In genomic region chr1:21379571-21379970, GRCh38 we compare ENCODE assay signal across 19 cellular contexts.
DNase-seq lines count a peak whose midpoint lies in the region; ATAC-seq and TF ChIP-seq lines count a peak whose summit lies in the region.
"Had no signal": no experiment of that assay in that cellular context is flagged by ENCODE, and none has a peak within 500 bp of the region (broad histone marks: within the 10 kb centered on the region; RNA-seq: fewer than 3 reads in every experiment).

No MANE protein-coding gene starts in this region.

- BruUV-seq in Calu3 (replicated peaks; lab: Mats Ljungman, UMichigan) (no TSS peak), PC-9 (replicated peaks; lab: Mats Ljungman, UMichigan) (no TSS peak)

- peaks cover 34% of the 10 kb centered on the region for H3K4me1 Mint-ChIP-seq in Calu3 (ENCODE audit: low read depth, unreplicated experiment)
- H3K4me1 Mint-ChIP-seq in activated T-cell treated with anti-CD3 and anti-CD28 coated beads, Interleukin-2, amount 50 U/mL, for 72 hours (ENCODE audit: low read depth): peaks cover 11% of the 10 kb centered on the region

- peaks cover 5% of the 10 kb centered on the region for H3K9me3 Mint-ChIP-seq in Calu3 (ENCODE audit: low read depth, unreplicated experiment)
- H3K9me3 Mint-ChIP-seq in activated T-cell treated with anti-CD3 and anti-CD28 coated beads, Interleukin-2, amount 50 U/mL, for 72 hours: peaks cover 5% of the 10 kb centered on the region in 2 donors

- H2AFZ ChIP-seq in PC-9: no peak overlapping the region

- H3K27ac Mint-ChIP-seq in Calu3 (ENCODE audit: unreplicated experiment): peak overlapping the region; percentile 89
- H3K27ac Mint-ChIP-seq in activated T-cell treated with anti-CD3 and anti-CD28 coated beads, Interleukin-2, amount 50 U/mL, for 72 hours: no peak overlapping the region
- H3K27ac Mint-ChIP-seq: B cell, GM23338, H9 had no signal

- H3F3A ChIP-seq in PC-9 (ENCODE audit: insufficient read depth, low read depth): peaks cover 9% of the 10 kb centered on the region; the same call in 1 of the 2 replicates

- POLR2A ChIA-PET in PC-9 (lab: Charles Lee; ENCODE audit: unreplicated experiment): interaction anchor here (0.6 to 0.7 kb wide), 2 partner anchors 124 to 1037 kb away, joined by 3 to 4 read pairs; no protein-coding TSS in a partner anchor

- no peak for TF ChIP-seq CTCF in Calu3 (IDR thresholded peaks at IDR 0.05; ENCODE audit: unreplicated experiment)
- no peak for TF ChIP-seq CTCF in PC-9 (conservative IDR thresholded peaks at IDR 0.05)
- TF ChIP-seq CTCF in mucosa of descending colon (IDR thresholded peaks at IDR 0.05): no peak

- no peaks in the 10 kb centered on the region for H3K27me3 Mint-ChIP-seq in Calu3 (ENCODE audit: unreplicated experiment)
- peaks cover 21% of the 10 kb centered on the region for H3K27me3 Mint-ChIP-seq in activated T-cell treated with anti-CD3 and anti-CD28 coated beads, Interleukin-2, amount 50 U/mL, for 72 hours (ENCODE audit: low read depth)

- peak; percentile 32 for ATAC-seq in mucosa of descending colon
- no peak for ATAC-seq in GM19397 (IDR thresholded peaks at IDR 0.05; ENCODE audit: unreplicated experiment)
- no peak for ATAC-seq in activated T-cell treated with anti-CD3 and anti-CD28 coated beads, Interleukin-2, amount 50 U/mL, for 72 hours (replicated peaks in 1 of 2)
- ATAC-seq: GM23338, Right ventricle myocardium inferior had no signal

- DNase-seq in Calu3 (no peak), PC-9 (peak in 1 of 2 experiments; percentile 36), mucosa of descending colon (no peak), dermis blood vessel endothelial cell (no peak)
- no peak for DNase-seq in activated T-cell treated with anti-CD3 and anti-CD28 coated beads, Interleukin-2, amount 50 U/mL, for 72 hours
- DNase-seq: CD8-positive, alpha-beta memory T cell; H9; KBM-7; MG63; NCI-H446 treated with DMSO at 0.1 percent for 48 hours; NCI-H526; OCI-M1; SJCRH30 had no signal

- CTCF ChIA-PET in Calu3 (lab: Charles Lee) (interaction anchor here (0.6 to 1.5 kb wide), 4 partner anchors 9 to 200 kb away, joined by 3 to 6 read pairs (median 4); no protein-coding TSS in a partner anchor), PC-9 (lab: Charles Lee) (no interaction called here)

- H3K36me3 Mint-ChIP-seq in Calu3 (ENCODE audit: insufficient read depth, unreplicated experiment): no peaks in the 10 kb centered on the region
- H3K36me3 Mint-ChIP-seq in activated T-cell treated with anti-CD3 and anti-CD28 coated beads, Interleukin-2, amount 50 U/mL, for 72 hours (ENCODE audit: insufficient read depth in 2 of 2): peaks cover 5 to 8% of the 10 kb centered on the region in 2 donors

- H3K4me2 ChIP-seq in PC-9: peak overlapping the region; percentile 42
- H3K4me2 ChIP-seq: GM23338 had no signal

- H3K9me3 ChIP-seq in PC-9 (ENCODE audit: insufficient read depth, low read depth) (no peaks in the 10 kb centered on the region), esophagus (ENCODE audit: control insufficient read depth in 2 of 2, insufficient read depth in 1 of 2, low read depth in 1 of 2, low read length in 1 of 2) (no peaks in the 10 kb centered on the region), mucosa of descending colon (peaks cover 7% of the 10 kb centered on the region)
- H3K9me3 ChIP-seq: MG63 had no signal

- no peaks in the 10 kb centered on the region for H3K36me3 ChIP-seq in PC-9 (ENCODE audit: low read depth)
- no peaks in the 10 kb centered on the region for H3K36me3 ChIP-seq in esophagus (ENCODE audit: control insufficient read depth in 2 of 2, insufficient read depth in 2 of 2, low read length in 1 of 2)
- H3K36me3 ChIP-seq in mucosa of descending colon (ENCODE audit: low read depth): no peaks in the 10 kb centered on the region
- H3K36me3 ChIP-seq: MG63, SJCRH30 had no signal

- H3K27me3 ChIP-seq in PC-9 (ENCODE audit: insufficient read depth, low read depth): no peaks in the 10 kb centered on the region
- no peaks in the 10 kb centered on the region for H3K27me3 ChIP-seq in esophagus (ENCODE audit: control insufficient read depth in 1 of 2, insufficient read depth in 2 of 2, low read length in 2 of 2)
- H3K27me3 ChIP-seq: MG63 had no signal

- H3K4me1 ChIP-seq in PC-9 (replicated peaks; ENCODE audit: insufficient read depth): peaks cover 21% of the 10 kb centered on the region
- H3K4me1 ChIP-seq in esophagus (ENCODE audit: control insufficient read depth in 2 of 2, insufficient read depth in 2 of 2, low read length in 1 of 2): peaks cover 2 to 5% of the 10 kb centered on the region in 2 donors
- no peaks in the 10 kb centered on the region for H3K4me1 ChIP-seq in mucosa of descending colon (ENCODE audit: low read depth)
- H3K4me1 ChIP-seq: SJCRH30 had no signal

- no peaks in the 10 kb centered on the region for H3K79me2 ChIP-seq in PC-9 (ENCODE audit: low read depth)

- H4K20me1 ChIP-seq in PC-9 (ENCODE audit: insufficient read depth): no peaks in the 10 kb centered on the region

- H3K4me3 Mint-ChIP-seq in Calu3 (ENCODE audit: low read depth, unreplicated experiment): peak overlapping the region; percentile 2
- H3K4me3 Mint-ChIP-seq in activated T-cell treated with anti-CD3 and anti-CD28 coated beads, Interleukin-2, amount 50 U/mL, for 72 hours: no peak overlapping the region
- H3K4me3 Mint-ChIP-seq: B cell; CD8-positive, alpha-beta memory T cell; GM23338; H9 had no signal

- H3K4me3 ChIP-seq in PC-9 (no peak overlapping the region), esophagus (ENCODE audit: low read depth in 1 of 2, low read length in 2 of 2) (no peak overlapping the region), mucosa of descending colon (no peak overlapping the region)
- H3K4me3 ChIP-seq: GM23338, MG63, SJCRH30 had no signal

- intact Hi-C loops in Calu3 (cut with micrococcal nuclease; ENCODE audit: unreplicated experiment): no loop called here
- intact Hi-C loops in PC-9 (cut with micrococcal nuclease; ENCODE audit: unreplicated experiment): no loop called here
- intact Hi-C loops in mucosa of descending colon (cut with DNase I, micrococcal nuclease): no loop called here

- H3K9me2 ChIP-seq in PC-9 (ENCODE audit: insufficient read depth): no peaks in the 10 kb centered on the region

- peak overlapping the region; percentile 70 for H3K27ac ChIP-seq in PC-9
- H3K27ac ChIP-seq in esophagus (ENCODE audit: low read depth in 2 of 2, low read length in 1 of 2): peak overlapping the region; percentile 86 to 88
- H3K27ac ChIP-seq: C4-2B, SJCRH30 had no signal
